Comparison of ENCODE assay signal across 1 cellular context in genomic region chr1:205477759-205478247, GRCh38.
A peak's percentile ranks its signal among the peaks of the same experiment; 100 is the strongest.
TF ChIP-seq lines count a peak whose summit lies in the region.

No MANE protein-coding gene starts in this region.

TF ChIP-seq in HEK293, 187 proteins besides CTCF, POLR2A, EP300 and RAD21 (continued from another document):
- TF ChIP-seq MYNN (tag by site-specific recombination; IDR thresholded peaks at IDR 0.05; ENCODE audit: borderline replicate concordance) (no peak), ZNF24 (tag by site-specific recombination; IDR thresholded peaks at IDR 0.05) (no peak), ZNF169 (tag by site-specific recombination; IDR thresholded peaks at IDR 0.05) (no peak), ZNF211 (tag by site-specific recombination; IDR thresholded peaks at IDR 0.05; ENCODE audit: low read depth) (no peak), ZNF23 (tag by site-specific recombination; IDR thresholded peaks at IDR 0.05; ENCODE audit: borderline replicate concordance) (no peak), ZNF610 (tag by site-specific recombination; IDR thresholded peaks at IDR 0.05; ENCODE audit: borderline replicate concordance) (no peak), SCRT2 (tag by site-specific recombination; IDR thresholded peaks at IDR 0.05) (peak; percentile 67), KLF7 (tag by site-specific recombination; IDR thresholded peaks at IDR 0.05; ENCODE audit: borderline replicate concordance) (no peak), PRDM10 (tag by site-specific recombination; IDR thresholded peaks at IDR 0.05) (peak; percentile 44), TCF7L2 (IDR thresholded peaks at IDR 0.05; ENCODE audit: borderline replicate concordance, low read depth, low read length) (no peak), ZNF214 (tag by site-specific recombination; IDR thresholded peaks at IDR 0.05; ENCODE audit: borderline replicate concordance) (no peak), ZNF664 (tag by site-specific recombination; IDR thresholded peaks at IDR 0.05) (no peak), ZNF37A (tag by site-specific recombination; IDR thresholded peaks at IDR 0.05) (no peak), ZFP37 (tag by site-specific recombination; IDR thresholded peaks at IDR 0.05) (no peak), ZNF292 (tag by site-specific recombination; IDR thresholded peaks at IDR 0.05; ENCODE audit: borderline replicate concordance, low read depth) (no peak), ZNF792 (tag by site-specific recombination; IDR thresholded peaks at IDR 0.05) (no peak), ZSCAN16 (tag by site-specific recombination; IDR thresholded peaks at IDR 0.05) (no peak), ZNF560 (tag by site-specific recombination; IDR thresholded peaks at IDR 0.05; ENCODE audit: borderline replicate concordance) (no peak), ZSCAN23 (tag by site-specific recombination; IDR thresholded peaks at IDR 0.05) (no peak), ZNF324 (tag by site-specific recombination; IDR thresholded peaks at IDR 0.05) (no peak), ZFHX2 (tag by site-specific recombination; conservative IDR thresholded peaks at IDR 0.05) (0 out of 2 replicates have a peak, but pooled peaks have one; percentile 15), PRDM1 (tag by site-specific recombination; IDR thresholded peaks at IDR 0.05) (no peak), ZNF707 (tag by site-specific recombination; IDR thresholded peaks at IDR 0.05) (no peak)
- TF ChIP-seq, protein P1, sequence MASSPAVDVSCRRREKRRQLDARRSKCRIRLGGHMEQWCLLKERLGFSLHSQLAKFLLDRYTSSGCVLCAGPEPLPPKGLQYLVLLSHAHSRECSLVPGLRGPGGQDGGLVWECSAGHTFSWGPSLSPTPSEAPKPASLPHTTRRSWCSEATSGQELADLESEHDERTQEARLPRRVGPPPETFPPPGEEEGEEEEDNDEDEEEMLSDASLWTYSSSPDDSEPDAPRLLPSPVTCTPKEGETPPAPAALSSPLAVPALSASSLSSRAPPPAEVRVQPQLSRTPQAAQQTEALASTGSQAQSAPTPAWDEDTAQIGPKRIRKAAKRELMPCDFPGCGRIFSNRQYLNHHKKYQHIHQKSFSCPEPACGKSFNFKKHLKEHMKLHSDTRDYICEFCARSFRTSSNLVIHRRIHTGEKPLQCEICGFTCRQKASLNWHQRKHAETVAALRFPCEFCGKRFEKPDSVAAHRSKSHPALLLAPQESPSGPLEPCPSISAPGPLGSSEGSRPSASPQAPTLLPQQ (tag by site-specific recombination; IDR thresholded peaks at IDR 0.05) = peak; percentile 55; the same call in 1 of the 2 replicates
